ENCODE assay signal across 26 cellular contexts in genomic region chr15:42332331-42332730, GRCh38. TPM values are rescaled to one million over a fixed set of nuclear protein-coding genes. Genes with fewer than 3 reads are reported as not detected.
DNase-seq lines count a peak whose midpoint lies in the region; ATAC-seq, FAIRE-seq and TF ChIP-seq lines count a peak whose summit lies in the region.
"Had no signal": no experiment of that assay in that cellular context is flagged by ENCODE, and none has a peak within 500 bp of the region (broad histone marks: within the 10 kb centered on the region; RNA-seq: fewer than 3 reads in every experiment).

No MANE protein-coding gene starts in this region.

- no peak overlapping the region for H3K27ac Mint-ChIP-seq in activated T-helper 1 cell treated with anti-CD3 and anti-CD28 coated beads, Interleukin-12 subunit alpha, Interleukin-12 subunit beta, Interleukin-2, Interleukin-4 antibody, amounts not matched to agents 30 ng/mL and 10 ng/mL and 1 ng/mL, durations not matched to agents 14 hours and 24 hours and 36 hours
- H3K27ac Mint-ChIP-seq: activated naive CD4-positive, alpha-beta T cell treated with anti-CD3 and anti-CD28 coated beads for 36 hours; dendritic cell treated with granulocyte-macrophage colony-stimulating factor and Interleukin-4, amounts not matched to agents 40 ng/mL and 50 ng/mL, for 4 days; GM23338; type B pancreatic cell had no signal

- DNase-seq in HS-5 (ENCODE audit: low read depth), result peak; percentile 77
- DNase-seq in choroid plexus epithelial cell (ENCODE audit: low read depth), result peak; percentile 56
- no peak for DNase-seq in kidney
- DNase-seq in activated T-helper 1 cell treated with anti-CD3 and anti-CD28 coated beads, Interleukin-12 subunit alpha, Interleukin-12 subunit beta, Interleukin-2, Interleukin-4 antibody, amounts not matched to agents 30 ng/mL and 10 ng/mL and 1 ng/mL, durations not matched to agents 14 hours and 24 hours and 36 hours (ENCODE audit: low spot score), result no peak
- no peak for DNase-seq in foreskin keratinocyte
- no peak for DNase-seq in NCI-H1105 treated with DMSO at 0.1 percent for 48 hours (lab: John Stamatoyannopoulos, UW)
- DNase-seq: activated CD4-positive, alpha-beta T cell treated with anti-CD3 and anti-CD28 coated beads for 4 hours; activated naive CD4-positive, alpha-beta T cell treated with anti-CD3 and anti-CD28 coated beads for 36 hours; activated T-cell treated with anti-CD3 and anti-CD28 coated beads, Interleukin-2, amount 50 U/mL, for 48 hours; amygdala; BE2C; caudate nucleus; hypothalamus; mucosa of descending colon; posterior cingulate gyrus; SJCRH30 had no signal

- no peaks in the 10 kb centered on the region for H3K79me2 ChIP-seq in ACC112 (ENCODE audit: control insufficient read depth, insufficient read depth, low read length, unreplicated experiment)

- H3K4me1 Mint-ChIP-seq in activated T-helper 1 cell treated with anti-CD3 and anti-CD28 coated beads, Interleukin-12 subunit alpha, Interleukin-12 subunit beta, Interleukin-2, Interleukin-4 antibody, amounts not matched to agents 30 ng/mL and 10 ng/mL and 1 ng/mL, durations not matched to agents 14 hours and 24 hours and 36 hours (ENCODE audit: low read depth), result no peaks in the 10 kb centered on the region
- H3K4me1 Mint-ChIP-seq: GM23338 had no signal

- H3K27ac ChIP-seq in ACC112 (ENCODE audit: low read depth, low read length) (peak overlapping the region; percentile 86), kidney (ENCODE audit: low read depth in 2 of 2, low read length in 2 of 2) (no peak overlapping the region), foreskin keratinocyte (no peak overlapping the region)
- H3K27ac ChIP-seq: A549, SJCRH30 had no signal

- no peaks in the 10 kb centered on the region for H3K27me3 Mint-ChIP-seq in activated T-helper 1 cell treated with anti-CD3 and anti-CD28 coated beads, Interleukin-12 subunit alpha, Interleukin-12 subunit beta, Interleukin-2, Interleukin-4 antibody, amounts not matched to agents 30 ng/mL and 10 ng/mL and 1 ng/mL, durations not matched to agents 14 hours and 24 hours and 36 hours (ENCODE audit: insufficient read depth)
- H3K27me3 Mint-ChIP-seq: dendritic cell treated with granulocyte-macrophage colony-stimulating factor and Interleukin-4, amounts not matched to agents 40 ng/mL and 50 ng/mL, for 4 days; type B pancreatic cell had no signal

- peaks cover 10% of the 10 kb centered on the region for H3K4me1 ChIP-seq in ACC112 (ENCODE audit: control insufficient read depth, insufficient read depth, low read length, unreplicated experiment)
- H3K4me1 ChIP-seq in kidney (ENCODE audit: control insufficient read depth in 1 of 2, insufficient read depth in 1 of 2, low read depth in 1 of 2, low read length in 2 of 2), result no peaks in the 10 kb centered on the region
- H3K4me1 ChIP-seq in foreskin keratinocyte, result no peaks in the 10 kb centered on the region
- H3K4me1 ChIP-seq: A549, BE2C, SJCRH30 had no signal

- intact Hi-C loops in kidney (cut with DNase I), result no loop called here
- intact Hi-C loops in activated T-helper 1 cell treated with anti-CD3 and anti-CD28 coated beads, Interleukin-12 subunit alpha, Interleukin-12 subunit beta, Interleukin-2, Interleukin-4 antibody, amounts not matched to agents 30 ng/mL and 10 ng/mL and 1 ng/mL, durations not matched to agents 14 hours and 24 hours and 36 hours (cut with micrococcal nuclease), result no loop called here

- no peak overlapping the region for H3K9ac ChIP-seq in kidney (ENCODE audit: low read length in 2 of 2)

- peaks cover 0 to 2% of the 10 kb centered on the region in 2 donors for H3K9me3 ChIP-seq in kidney (ENCODE audit: control insufficient read depth in 1 of 2, low read length in 2 of 2)
- H3K9me3 ChIP-seq: BE2C had no signal

- H3K36me3 Mint-ChIP-seq in activated T-helper 1 cell treated with anti-CD3 and anti-CD28 coated beads, Interleukin-12 subunit alpha, Interleukin-12 subunit beta, Interleukin-2, Interleukin-4 antibody, amounts not matched to agents 30 ng/mL and 10 ng/mL and 1 ng/mL, durations not matched to agents 14 hours and 24 hours and 36 hours (ENCODE audit: low read depth), result peaks cover 8% of the 10 kb centered on the region

- H3K27me3 ChIP-seq in ACC112 (ENCODE audit: insufficient read depth, low read length) (no peaks in the 10 kb centered on the region), foreskin keratinocyte (no peaks in the 10 kb centered on the region)
- H3K27me3 ChIP-seq: BE2C, SJCRH30 had no signal

- no peak overlapping the region for H3K4me3 ChIP-seq in ACC112 (ENCODE audit: low read depth, low read length)
- H3K4me3 ChIP-seq in choroid plexus epithelial cell (ENCODE audit: low read depth, low read length), result no peak overlapping the region
- H3K4me3 ChIP-seq in kidney (ENCODE audit: low read length in 2 of 2), result no peak overlapping the region
- H3K4me3 ChIP-seq: A549, GM23338, K562, mucosa of descending colon, SJCRH30 had no signal

- TF ChIP-seq CTCF in choroid plexus epithelial cell (conservative IDR thresholded peaks at IDR 0.05; ENCODE audit: low read depth, low read length) (no peak), kidney (IDR thresholded peaks at IDR 0.05; ENCODE audit: borderline replicate concordance, extremely low read depth, insufficient read depth) (no peak), foreskin keratinocyte (conservative IDR thresholded peaks at IDR 0.05) (no peak)

- no peak for ATAC-seq in GM21367 (IDR thresholded peaks at IDR 0.05; ENCODE audit: unreplicated experiment)
- no peak for ATAC-seq in foreskin keratinocyte
- ATAC-seq: A549, GM23338, K562, mucosa of descending colon, Panc1 had no signal

- H3K9me3 Mint-ChIP-seq in activated T-helper 1 cell treated with anti-CD3 and anti-CD28 coated beads, Interleukin-12 subunit alpha, Interleukin-12 subunit beta, Interleukin-2, Interleukin-4 antibody, amounts not matched to agents 30 ng/mL and 10 ng/mL and 1 ng/mL, durations not matched to agents 14 hours and 24 hours and 36 hours, result peaks cover 19% of the 10 kb centered on the region

- H3K4me3 Mint-ChIP-seq in activated T-helper 1 cell treated with anti-CD3 and anti-CD28 coated beads, Interleukin-12 subunit alpha, Interleukin-12 subunit beta, Interleukin-2, Interleukin-4 antibody, amounts not matched to agents 30 ng/mL and 10 ng/mL and 1 ng/mL, durations not matched to agents 14 hours and 24 hours and 36 hours, result no peak overlapping the region
- H3K4me3 Mint-ChIP-seq: activated naive CD4-positive, alpha-beta T cell treated with anti-CD3 and anti-CD28 coated beads for 36 hours; dendritic cell treated with granulocyte-macrophage colony-stimulating factor and Interleukin-4, amounts not matched to agents 40 ng/mL and 50 ng/mL, for 4 days; GM23338; neural crest cell; type B pancreatic cell had no signal

- H3K36me3 ChIP-seq in ACC112 (ENCODE audit: insufficient read depth, low read length) (peaks cover 16% of the 10 kb centered on the region; the same call in 1 of the 2 replicates), kidney (ENCODE audit: control insufficient read depth in 1 of 2, insufficient read depth in 2 of 2, low read length in 2 of 2) (peaks cover 0 to 3% of the 10 kb centered on the region in 2 donors)
- H3K36me3 ChIP-seq: BE2C, SJCRH30 had no signal

- peak; percentile 77 for FAIRE-seq in kidney (lab: Jason Lieb, UNC)
- FAIRE-seq: A549, K562 had no signal

- no peak overlapping the region for H2AFZ ChIP-seq in ACC112 (ENCODE audit: low read length, unreplicated experiment)
- H2AFZ ChIP-seq: GM23338 had no signal

RNA-seq across cellular contexts. Expression of gene CAPN3, which starts 27.0 kb away (rescaled TPM):
- total RNA-seq in kidney, result 12.9 TPM
- polyA plus RNA-seq in kidney (ENCODE audit: insufficient read depth, low read depth, low replicate concordance), result 39.7 TPM
- 1.5 and 1.6 TPM in 2 replicates for total RNA-seq in activated T-helper 1 cell treated with anti-CD3 and anti-CD28 coated beads, Interleukin-12 subunit alpha, Interleukin-12 subunit beta, Interleukin-2, Interleukin-4 antibody, amounts not matched to agents 30 ng/mL and 10 ng/mL and 1 ng/mL, durations not matched to agents 14 hours and 24 hours and 36 hours
- 3.3 and 3.8 TPM in 2 replicates for total RNA-seq in foreskin keratinocyte
- polyA plus RNA-seq in foreskin keratinocyte, result 3.7 and 4.6 TPM in 2 replicates
- total RNA-seq: HT-29 had no signal

RNA-seq across cellular contexts. Expression of gene TMEM87A, which starts 59.1 kb away (rescaled TPM):
- 57.3 TPM for total RNA-seq in kidney
- polyA plus RNA-seq in kidney (ENCODE audit: insufficient read depth, low read depth, low replicate concordance), result 18.8 TPM
- total RNA-seq in activated T-helper 1 cell treated with anti-CD3 and anti-CD28 coated beads, Interleukin-12 subunit alpha, Interleukin-12 subunit beta, Interleukin-2, Interleukin-4 antibody, amounts not matched to agents 30 ng/mL and 10 ng/mL and 1 ng/mL, durations not matched to agents 14 hours and 24 hours and 36 hours, result 42.3 and 46.2 TPM in 2 replicates
- 49.6 and 54.4 TPM in 2 replicates for total RNA-seq in foreskin keratinocyte
- 22.3 and 24.4 TPM in 2 replicates for polyA plus RNA-seq in foreskin keratinocyte

RNA-seq across cellular contexts. Expression of gene GANC, which starts 59.3 kb away (rescaled TPM):
- total RNA-seq in kidney (40.4 TPM), foreskin keratinocyte (33.4 and 35.2 TPM in 2 replicates)
- polyA plus RNA-seq in kidney (ENCODE audit: insufficient read depth, low read depth, low replicate concordance) (11.3 TPM), foreskin keratinocyte (13.6 and 15.0 TPM in 2 replicates)
- 13.0 and 15.2 TPM in 2 replicates for total RNA-seq in activated T-helper 1 cell treated with anti-CD3 and anti-CD28 coated beads, Interleukin-12 subunit alpha, Interleukin-12 subunit beta, Interleukin-2, Interleukin-4 antibody, amounts not matched to agents 30 ng/mL and 10 ng/mL and 1 ng/mL, durations not matched to agents 14 hours and 24 hours and 36 hours

Comparison
In these comparisons a context has a peak if more than half of its experiments do, and no peak if none do; other contexts are left out.
1. DNase-seq: peak in HS-5 (single experiment) and choroid plexus epithelial cell (single experiment); none in kidney (single experiment), activated T-helper 1 cell treated with anti-CD3 and anti-CD28 coated beads, Interleukin-12 subunit alpha, Interleukin-12 subunit beta, Interleukin-2, Interleukin-4 antibody, amounts not matched to agents 30 ng/mL and 10 ng/mL and 1 ng/mL, durations not matched to agents 14 hours and 24 hours and 36 hours (single experiment), foreskin keratinocyte (0 of 2) and NCI-H1105 treated with DMSO at 0.1 percent for 48 hours (single experiment).